Comparison of ENCODE assay signal across 9 cellular contexts in the genomic region with DNA sequence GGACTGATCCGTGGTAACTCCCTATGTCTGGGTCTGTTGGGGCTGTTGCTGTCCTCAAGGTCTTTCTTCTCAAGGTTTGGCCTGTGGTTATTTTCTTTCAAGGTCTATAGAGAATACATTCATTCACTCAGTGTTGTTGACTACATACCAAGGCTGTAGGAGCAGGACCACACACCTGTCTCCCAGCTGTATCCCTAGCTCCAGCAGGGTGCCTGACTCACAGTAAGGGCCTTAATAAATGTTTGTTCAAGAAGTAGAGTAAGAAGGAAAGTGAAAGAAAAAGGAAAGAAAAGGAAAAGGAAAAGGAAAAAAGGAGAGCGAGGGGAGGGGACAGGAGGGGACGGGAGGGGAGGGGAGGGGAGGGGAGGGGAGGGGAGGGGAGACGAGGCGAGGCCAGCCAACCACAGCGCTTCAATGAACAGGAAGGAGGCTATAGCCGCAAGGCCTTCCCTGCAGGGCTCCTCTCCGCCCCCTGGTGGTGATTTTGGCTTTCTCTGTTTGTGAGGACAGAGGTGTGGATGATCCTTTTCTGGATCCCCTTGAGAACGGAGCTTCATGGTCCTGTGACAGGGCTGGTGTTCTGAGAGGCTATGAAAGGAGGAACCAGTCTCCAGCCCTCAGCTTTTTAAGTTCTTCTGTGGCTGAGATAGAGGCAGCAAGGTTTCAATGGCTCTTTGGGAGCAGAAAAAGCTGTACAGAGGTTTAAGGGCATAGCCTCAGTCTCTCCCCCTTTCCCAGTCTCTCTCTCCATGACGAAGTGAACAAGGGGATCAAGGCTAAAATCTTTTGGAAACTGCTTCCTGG. TPM values are rescaled to one million over a fixed set of nuclear protein-coding genes. Genes with fewer than 3 reads are reported as not detected.
A peak's percentile ranks its signal among the peaks of the same experiment; 100 is the strongest.
DNase-seq lines count a peak whose midpoint lies in the region; ATAC-seq lines count a peak whose summit lies in the region.
"Had no signal": no experiment of that assay in that cellular context is flagged by ENCODE, and none has a peak within 500 bp of the region (broad histone marks: within the 10 kb centered on the region; RNA-seq: fewer than 3 reads in every experiment).

No MANE protein-coding gene starts in this region.

- no peak overlapping the region for H3K4me3 Mint-ChIP-seq in activated CD8-positive, alpha-beta T cell treated with anti-CD3 and anti-CD28 coated beads, Interleukin-2, amount 10 ng/mL, durations not matched to agents 7 days and 5 days

- H3K27ac Mint-ChIP-seq in activated CD8-positive, alpha-beta T cell treated with anti-CD3 and anti-CD28 coated beads, Interleukin-2, amount 10 ng/mL, durations not matched to agents 7 days and 5 days, result peak overlapping the region; percentile 53

- no peak for ATAC-seq in activated CD8-positive, alpha-beta T cell treated with anti-CD3 and anti-CD28 coated beads, Interleukin-2, amount 10 ng/mL, durations not matched to agents 7 days and 5 days
- no peak for ATAC-seq in HG02571 (IDR thresholded peaks at IDR 0.05; ENCODE audit: unreplicated experiment)

- no peaks in the 10 kb centered on the region for H3K27me3 Mint-ChIP-seq in activated CD8-positive, alpha-beta T cell treated with anti-CD3 and anti-CD28 coated beads, Interleukin-2, amount 10 ng/mL, durations not matched to agents 7 days and 5 days (ENCODE audit: low read depth)

- DNase-seq in DMS 273 (lab: John Stamatoyannopoulos, UW; ENCODE audit: unreplicated experiment) (peak; percentile 80), DMS 273 treated with DMSO at 0.1 percent for 48 hours (lab: John Stamatoyannopoulos, UW) (no peak), NCI-H1930 (lab: John Stamatoyannopoulos, UW) (peak; percentile 5 to 60), fibroblast of peridontal ligament (ENCODE audit: extremely low read depth) (peak; percentile 21), DMS79 (lab: John Stamatoyannopoulos, UW) (no peak)
- DNase-seq in activated CD8-positive, alpha-beta T cell treated with anti-CD3 and anti-CD28 coated beads, Interleukin-2, amount 10 ng/mL, durations not matched to agents 7 days and 5 days, result peak; percentile 65
- peak; percentile 45 to 54 for DNase-seq in stimulated activated CD4-positive, alpha-beta T cell treated with anti-CD3 and anti-CD28 coated beads, Interleukin-4, amount 100 ng/mL, for 4 hours

- H3K36me3 Mint-ChIP-seq in activated CD8-positive, alpha-beta T cell treated with anti-CD3 and anti-CD28 coated beads, Interleukin-2, amount 10 ng/mL, durations not matched to agents 7 days and 5 days (ENCODE audit: low read depth), result peaks cover 3% of the 10 kb centered on the region

- POLR2A ChIA-PET in activated CD8-positive, alpha-beta T cell treated with anti-CD3 and anti-CD28 coated beads, Interleukin-2, amount 10 ng/mL, durations not matched to agents 7 days and 5 days (lab: Charles Lee), result no interaction called here

- CTCF ChIA-PET in activated CD8-positive, alpha-beta T cell treated with anti-CD3 and anti-CD28 coated beads, Interleukin-2, amount 10 ng/mL, durations not matched to agents 7 days and 5 days (lab: Charles Lee), result interaction anchor here (0.8 to 6.2 kb wide), 5 partner anchors 12 to 133 kb away, joined by 3 to 52 read pairs (median 3); no protein-coding TSS in a partner anchor

- peaks cover 8% of the 10 kb centered on the region for H3K4me1 Mint-ChIP-seq in activated CD8-positive, alpha-beta T cell treated with anti-CD3 and anti-CD28 coated beads, Interleukin-2, amount 10 ng/mL, durations not matched to agents 7 days and 5 days (ENCODE audit: low read depth)

- peaks cover 17% of the 10 kb centered on the region for H3K9me3 Mint-ChIP-seq in activated CD8-positive, alpha-beta T cell treated with anti-CD3 and anti-CD28 coated beads, Interleukin-2, amount 10 ng/mL, durations not matched to agents 7 days and 5 days (ENCODE audit: insufficient read depth)

RNA-seq across cellular contexts. Expression of a gene that starts 30.6 kb away (rescaled TPM):
- total RNA-seq in activated CD8-positive, alpha-beta T cell treated with anti-CD3 and anti-CD28 coated beads, Interleukin-2, amount 10 ng/mL, durations not matched to agents 7 days and 5 days, result not detected
- total RNA-seq: astrocyte had no signal

RNA-seq across cellular contexts. Expression of a gene that starts 34.3 kb away (rescaled TPM):
- not detected for total RNA-seq in activated CD8-positive, alpha-beta T cell treated with anti-CD3 and anti-CD28 coated beads, Interleukin-2, amount 10 ng/mL, durations not matched to agents 7 days and 5 days
- total RNA-seq: astrocyte had no signal

Comparison
In these comparisons a context has a peak if more than half of its experiments do, and no peak if none do; other contexts are left out.
1. DNase-seq: peak in DMS 273 (single experiment), NCI-H1930 (2 of 2), activated CD8-positive, alpha-beta T cell treated with anti-CD3 and anti-CD28 coated beads, Interleukin-2, amount 10 ng/mL, durations not matched to agents 7 days and 5 days (single experiment), fibroblast of peridontal ligament (single experiment) and stimulated activated CD4-positive, alpha-beta T cell treated with anti-CD3 and anti-CD28 coated beads, Interleukin-4, amount 100 ng/mL, for 4 hours (2 of 2); none in DMS 273 treated with DMSO at 0.1 percent for 48 hours (single experiment) and DMS79 (single experiment).